8 cellular contexts compared by ENCODE assay signal in genomic region chr20:4949833-4950178, GRCh38. TPM values are rescaled to one million over a fixed set of nuclear protein-coding genes. Genes with fewer than 3 reads are reported as not detected.
DNase-seq lines count a peak whose midpoint lies in the region; ATAC-seq lines count a peak whose summit lies in the region.

No MANE protein-coding gene starts in this region.

- ATAC-seq in HG02981 (IDR thresholded peaks at IDR 0.05; ENCODE audit: unreplicated experiment): peak; percentile 68
- peak; percentile 85 for ATAC-seq in T-helper 17 cell
- peak; percentile 47 for ATAC-seq in effector memory CD8-positive, alpha-beta T cell (replicated peaks)

- H3K36me3 ChIP-seq in mucosa of rectum (ENCODE audit: control insufficient read depth in 2 of 2, insufficient read depth in 2 of 2, low read length in 2 of 2): no peaks in the 10 kb centered on the region

- no peaks in the 10 kb centered on the region for H3K9me3 ChIP-seq in T-helper 17 cell (ENCODE audit: control insufficient read depth, low read length, poor library complexity, severe bottlenecking)
- no peaks in the 10 kb centered on the region for H3K9me3 ChIP-seq in mucosa of rectum (ENCODE audit: control insufficient read depth in 2 of 2, low read length in 2 of 2)

- no peak overlapping the region for H3K9ac ChIP-seq in mucosa of rectum (ENCODE audit: low read depth in 1 of 2, low read length in 2 of 2)

- H3K27me3 ChIP-seq in mucosa of rectum (ENCODE audit: control insufficient read depth in 2 of 2, insufficient read depth in 2 of 2, low read length in 2 of 2): no peaks in the 10 kb centered on the region

- peak in 2 of 3 donors; percentile 7 to 8 for DNase-seq in stimulated activated CD4-positive, alpha-beta T cell treated with anti-CD3 and anti-CD28 coated beads, Interleukin-12 subunit alpha, Interleukin-12 subunit beta, amount 100 ng/mL, for 48 hours (ENCODE audit: low read depth in 2 of 3, low spot score in 1 of 3)
- no peak for DNase-seq in stimulated activated CD4-positive, alpha-beta T cell treated with anti-CD3 and anti-CD28 coated beads, Interleukin-12 subunit alpha, Interleukin-12 subunit beta, amount 100 ng/mL, for 4 hours
- DNase-seq in T-helper 17 cell (no peak), SW 1271 (lab: John Stamatoyannopoulos, UW) (no peak), HK-2 (ENCODE audit: unreplicated experiment) (no peak)
- peak in 1 of 3 experiments; percentile 2 for DNase-seq in effector memory CD8-positive, alpha-beta T cell

- peaks cover 8% of the 10 kb centered on the region for H3K4me1 Mint-ChIP-seq in T-helper 17 cell
- H3K4me1 Mint-ChIP-seq in effector memory CD8-positive, alpha-beta T cell (ENCODE audit: low read depth in 2 of 2): peaks cover 11 to 19% of the 10 kb centered on the region in 2 donors

- peak overlapping the region; percentile 47 for H3K27ac Mint-ChIP-seq in T-helper 17 cell
- H3K27ac Mint-ChIP-seq in effector memory CD8-positive, alpha-beta T cell: no peak overlapping the region

- peak overlapping the region; percentile 61 to 74 for H3K4me3 ChIP-seq in mucosa of rectum (ENCODE audit: low read length in 2 of 2)

- no peak overlapping the region for H3K27ac ChIP-seq in mucosa of rectum (ENCODE audit: low read depth in 2 of 2, low read length in 2 of 2)

- H3K4me1 ChIP-seq in mucosa of rectum (ENCODE audit: control insufficient read depth in 2 of 2, insufficient read depth in 2 of 2, low read length in 2 of 2): peaks cover 4% of the 10 kb centered on the region in 2 donors

- H3K4me3 Mint-ChIP-seq in T-helper 17 cell: peak overlapping the region; percentile 86
- H3K4me3 Mint-ChIP-seq in effector memory CD8-positive, alpha-beta T cell: peak overlapping the region; percentile 12 to 49

- no peaks in the 10 kb centered on the region for H3K27me3 Mint-ChIP-seq in T-helper 17 cell
- no peaks in the 10 kb centered on the region for H3K27me3 Mint-ChIP-seq in effector memory CD8-positive, alpha-beta T cell

- no peaks in the 10 kb centered on the region for H3K9me3 Mint-ChIP-seq in effector memory CD8-positive, alpha-beta T cell

- peaks cover 4% of the 10 kb centered on the region for H3K36me3 Mint-ChIP-seq in T-helper 17 cell (ENCODE audit: low read depth)
- peaks cover 10% of the 10 kb centered on the region for H3K36me3 Mint-ChIP-seq in effector memory CD8-positive, alpha-beta T cell (ENCODE audit: insufficient read depth)

RNA-seq across cellular contexts. Expression of gene SLC23A2, which starts 51.5 kb away (rescaled TPM):
- total RNA-seq in T-helper 17 cell: 10 to 100 TPM; 18.0 to 24.4 TPM

Comparison
In these comparisons a context has a peak if more than half of its experiments do, and no peak if none do; other contexts are left out.
1. DNase-seq: peak in stimulated activated CD4-positive, alpha-beta T cell treated with anti-CD3 and anti-CD28 coated beads, Interleukin-12 subunit alpha, Interleukin-12 subunit beta, amount 100 ng/mL, for 48 hours (2 of 3); none in stimulated activated CD4-positive, alpha-beta T cell treated with anti-CD3 and anti-CD28 coated beads, Interleukin-12 subunit alpha, Interleukin-12 subunit beta, amount 100 ng/mL, for 4 hours (single experiment), T-helper 17 cell (0 of 3), SW 1271 (0 of 2) and HK-2 (single experiment).
2. Peak in every context shown above with its lines, with median percentiles within 50 percentile points of each other: ATAC-seq.